ENCODE assay signal across 14 cellular contexts in the genomic region with DNA sequence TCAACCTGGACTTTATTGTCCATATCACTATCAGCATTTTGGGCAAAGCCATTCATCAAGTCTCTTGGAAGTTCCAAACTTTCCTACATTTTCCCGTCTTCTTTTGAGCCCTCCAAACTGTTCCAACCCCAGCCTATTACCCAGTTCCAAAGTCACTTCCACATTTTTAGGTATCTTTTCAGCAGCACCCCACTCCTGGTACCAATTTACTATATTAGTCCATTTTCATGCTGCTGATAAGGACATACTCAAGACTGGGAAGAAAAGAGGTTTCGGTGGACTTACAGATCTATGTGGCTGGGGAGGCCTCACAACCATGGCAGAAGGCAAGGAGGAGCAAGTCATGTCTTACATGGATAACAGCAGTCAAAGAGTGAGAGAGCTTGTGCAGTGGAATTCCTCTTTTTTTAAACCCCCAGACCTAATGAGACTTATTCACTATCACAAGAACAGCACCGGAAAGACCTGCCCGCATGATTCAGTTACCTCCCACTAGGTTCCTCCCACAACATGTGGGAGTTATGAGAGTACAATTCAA. TPM values are rescaled to one million over a fixed set of nuclear protein-coding genes. Genes with fewer than 3 reads are reported as not detected.
DNase-seq lines count a peak whose midpoint lies in the region; ATAC-seq and TF ChIP-seq lines count a peak whose summit lies in the region.
"Had no signal": no experiment of that assay in that cellular context is flagged by ENCODE, and none has a peak within 500 bp of the region (broad histone marks: within the 10 kb centered on the region; RNA-seq: fewer than 3 reads in every experiment).

No MANE protein-coding gene starts in this region.

- no peak overlapping the region for H3K4me3 ChIP-seq in HEK293 (ENCODE audit: low read depth, low read length)
- H3K4me3 ChIP-seq: GM23338 had no signal

- H3K36me3 ChIP-seq in HEK293 (ENCODE audit: control insufficient read depth in 2 of 2, insufficient read depth in 1 of 2, low read length in 2 of 2), result peaks cover 18 to 42% of the 10 kb centered on the region in 2 experiments; a peak in 2 of 3 replicates

- DNase-seq in activated naive CD8-positive, alpha-beta T cell treated with anti-CD3 and anti-CD28 coated beads, Interleukin-2, amount 50 U/mL, for 24 hours, result no peak
- DNase-seq in activated naive CD8-positive, alpha-beta T cell treated with anti-CD3 and anti-CD28 coated beads for 36 hours, result no peak
- DNase-seq in endothelial cell (ENCODE audit: low spot score) (no peak), RPMI8226 (no peak)
- DNase-seq: CD4-positive, CD25-positive, alpha-beta regulatory T cell; CD8-positive, alpha-beta memory T cell; COR-L47; HCEC 1CT had no signal

- H3K4me1 ChIP-seq in HEK293 (ENCODE audit: control insufficient read depth, insufficient read depth, low read length), result no peaks in the 10 kb centered on the region

- ATAC-seq in activated naive CD8-positive, alpha-beta T cell treated with anti-CD3 and anti-CD28 coated beads, Interleukin-2, amount 50 U/mL, for 24 hours, result no peak
- ATAC-seq in GM18873 (IDR thresholded peaks at IDR 0.05; ENCODE audit: low FRiP score, unreplicated experiment) (no peak), HG03280 (IDR thresholded peaks at IDR 0.05; ENCODE audit: unreplicated experiment) (no peak)
- ATAC-seq: GM23338 had no signal

- H3K27ac Mint-ChIP-seq in activated naive CD8-positive, alpha-beta T cell treated with anti-CD3 and anti-CD28 coated beads, Interleukin-2, amount 50 U/mL, for 24 hours, result peak overlapping the region; percentile 33
- H3K27ac Mint-ChIP-seq in activated naive CD8-positive, alpha-beta T cell treated with anti-CD3 and anti-CD28 coated beads for 36 hours, result no peak overlapping the region
- no peak overlapping the region for H3K27ac Mint-ChIP-seq in endothelial cell (ENCODE audit: unreplicated experiment)
- H3K27ac Mint-ChIP-seq: GM23338 had no signal

- peaks cover 15% of the 10 kb centered on the region for H3K9me3 Mint-ChIP-seq in activated naive CD8-positive, alpha-beta T cell treated with anti-CD3 and anti-CD28 coated beads, Interleukin-2, amount 50 U/mL, for 24 hours
- peaks cover 14% of the 10 kb centered on the region for H3K9me3 Mint-ChIP-seq in activated naive CD8-positive, alpha-beta T cell treated with anti-CD3 and anti-CD28 coated beads for 36 hours
- peaks cover 17% of the 10 kb centered on the region for H3K9me3 Mint-ChIP-seq in endothelial cell (ENCODE audit: unreplicated experiment)

- no peak for TF ChIP-seq CTCF in HEK293 (tag by site-specific recombination; IDR thresholded peaks at IDR 0.05)
- no peak for TF ChIP-seq CTCF in endothelial cell (IDR thresholded peaks at IDR 0.05; ENCODE audit: unreplicated experiment)

- peaks cover 52% of the 10 kb centered on the region for H3K36me3 Mint-ChIP-seq in activated naive CD8-positive, alpha-beta T cell treated with anti-CD3 and anti-CD28 coated beads, Interleukin-2, amount 50 U/mL, for 24 hours (ENCODE audit: low read depth)
- H3K36me3 Mint-ChIP-seq in activated naive CD8-positive, alpha-beta T cell treated with anti-CD3 and anti-CD28 coated beads for 36 hours, result peaks cover 60% of the 10 kb centered on the region
- peaks cover 54% of the 10 kb centered on the region for H3K36me3 Mint-ChIP-seq in endothelial cell (ENCODE audit: low read depth, unreplicated experiment)

- POLR2A ChIA-PET in HEK293 (lab: Yijun Ruan, JAX), result no interaction called here

- no peaks in the 10 kb centered on the region for H3K27me3 Mint-ChIP-seq in activated naive CD8-positive, alpha-beta T cell treated with anti-CD3 and anti-CD28 coated beads, Interleukin-2, amount 50 U/mL, for 24 hours
- H3K27me3 Mint-ChIP-seq in activated naive CD8-positive, alpha-beta T cell treated with anti-CD3 and anti-CD28 coated beads for 36 hours, result no peaks in the 10 kb centered on the region
- H3K27me3 Mint-ChIP-seq in endothelial cell (ENCODE audit: unreplicated experiment), result peaks cover 8% of the 10 kb centered on the region
- H3K27me3 Mint-ChIP-seq: CD8-positive, alpha-beta memory T cell had no signal

- peaks cover 17% of the 10 kb centered on the region for H3K4me1 Mint-ChIP-seq in activated naive CD8-positive, alpha-beta T cell treated with anti-CD3 and anti-CD28 coated beads, Interleukin-2, amount 50 U/mL, for 24 hours
- peaks cover 10% of the 10 kb centered on the region for H3K4me1 Mint-ChIP-seq in activated naive CD8-positive, alpha-beta T cell treated with anti-CD3 and anti-CD28 coated beads for 36 hours
- no peaks in the 10 kb centered on the region for H3K4me1 Mint-ChIP-seq in endothelial cell (ENCODE audit: unreplicated experiment)

- CTCF ChIA-PET in HEK293 (lab: Yijun Ruan, JAX), result interaction anchor here (1.7 kb wide), 1 partner anchor 163 kb away, joined by 5 read pairs; no protein-coding TSS in a partner anchor

- H3K4me3 Mint-ChIP-seq in activated naive CD8-positive, alpha-beta T cell treated with anti-CD3 and anti-CD28 coated beads, Interleukin-2, amount 50 U/mL, for 24 hours, result no peak overlapping the region
- no peak overlapping the region for H3K4me3 Mint-ChIP-seq in activated naive CD8-positive, alpha-beta T cell treated with anti-CD3 and anti-CD28 coated beads for 36 hours
- H3K4me3 Mint-ChIP-seq in endothelial cell (ENCODE audit: unreplicated experiment), result peak overlapping the region; percentile 77
- H3K4me3 Mint-ChIP-seq: CD4-positive, CD25-positive, alpha-beta regulatory T cell; CD8-positive, alpha-beta memory T cell; GM23338 had no signal

- no peak overlapping the region for H3K27ac ChIP-seq in HEK293 (ENCODE audit: extremely low read depth, low read depth, low read length)
- H3K27ac ChIP-seq: 22Rv1; BLaER1 treated with 17β-estradiol and CSF1 and Interleukin-3, amounts not matched to agents 10 nM and 100 nM had no signal

- no peaks in the 10 kb centered on the region for H3K9me3 ChIP-seq in HEK293 (ENCODE audit: control insufficient read depth, insufficient read depth, low read depth, low read length)

TF ChIP-seq in HEK293, 187 proteins besides CTCF, POLR2A, EP300 and RAD21:
- TF ChIP-seq ZNF37A (tag by site-specific recombination; IDR thresholded peaks at IDR 0.05), result no peak
- TF ChIP-seq, protein P1, sequence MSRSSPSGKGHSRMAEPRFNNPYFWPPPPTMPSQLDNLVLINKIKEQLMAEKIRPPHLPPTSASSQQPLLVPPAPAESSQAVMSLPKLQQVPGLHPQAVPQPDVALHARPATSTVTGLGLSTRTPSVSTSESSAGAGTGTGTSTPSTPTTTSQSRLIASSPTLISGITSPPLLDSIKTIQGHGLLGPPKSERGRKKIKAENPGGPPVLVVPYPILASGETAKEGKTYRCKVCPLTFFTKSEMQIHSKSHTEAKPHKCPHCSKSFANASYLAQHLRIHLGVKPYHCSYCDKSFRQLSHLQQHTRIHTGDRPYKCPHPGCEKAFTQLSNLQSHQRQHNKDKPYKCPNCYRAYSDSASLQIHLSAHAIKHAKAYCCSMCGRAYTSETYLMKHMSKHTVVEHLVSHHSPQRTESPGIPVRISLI (tag by site-specific recombination; IDR thresholded peaks at IDR 0.05), result no peak
- TF ChIP-seq, protein P2, sequence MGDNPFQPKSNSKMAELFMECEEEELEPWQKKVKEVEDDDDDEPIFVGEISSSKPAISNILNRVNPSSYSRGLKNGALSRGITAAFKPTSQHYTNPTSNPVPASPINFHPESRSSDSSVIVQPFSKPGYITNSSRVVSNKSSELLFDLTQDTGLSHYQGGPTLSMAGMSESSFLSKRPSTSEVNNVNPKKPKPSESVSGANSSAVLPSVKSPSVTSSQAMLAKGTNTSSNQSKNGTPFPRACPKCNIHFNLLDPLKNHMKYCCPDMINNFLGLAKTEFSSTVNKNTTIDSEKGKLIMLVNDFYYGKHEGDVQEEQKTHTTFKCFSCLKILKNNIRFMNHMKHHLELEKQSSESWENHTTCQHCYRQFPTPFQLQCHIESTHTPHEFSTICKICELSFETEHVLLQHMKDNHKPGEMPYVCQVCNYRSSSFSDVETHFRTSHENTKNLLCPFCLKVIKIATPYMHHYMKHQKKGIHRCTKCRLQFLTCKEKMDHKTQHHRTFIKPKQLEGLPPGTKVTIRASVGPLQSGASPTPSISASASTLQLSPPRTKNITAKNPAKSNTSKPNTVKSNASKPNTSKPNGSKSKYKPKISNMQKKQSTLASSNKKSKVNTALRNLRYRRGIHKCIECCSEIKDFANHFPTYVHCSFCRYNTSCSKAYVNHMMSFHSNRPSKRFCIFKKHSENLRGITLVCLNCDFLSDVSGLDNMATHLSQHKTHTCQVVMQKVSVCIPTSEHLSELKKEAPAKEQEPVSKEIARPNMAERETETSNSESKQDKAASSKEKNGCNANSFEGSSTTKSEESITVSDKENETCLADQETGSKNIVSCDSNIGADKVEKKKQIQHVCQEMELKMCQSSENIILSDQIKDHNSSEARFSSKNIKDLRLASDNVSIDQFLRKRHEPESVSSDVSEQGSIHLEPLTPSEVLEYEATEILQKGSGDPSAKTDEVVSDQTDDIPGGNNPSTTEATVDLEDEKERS (tag by site-specific recombination; IDR thresholded peaks at IDR 0.05), result peak; percentile 34; the same call in 1 of the 2 replicates
- peak; percentile 99 for TF ChIP-seq ZNF707 (tag by site-specific recombination; IDR thresholded peaks at IDR 0.05)
TF ChIP-seq in HEK293: peak in this region for 2.

RNA-seq across cellular contexts. Expression of a gene that starts 50.2 kb away (rescaled TPM):
- 10 to 100 TPM; 17.9 to 20.4 TPM for total RNA-seq in activated naive CD8-positive, alpha-beta T cell treated with anti-CD3 and anti-CD28 coated beads for 36 hours
- 18.1 TPM for total RNA-seq in endothelial cell (ENCODE audit: unreplicated experiment)
